Comparison of ENCODE assay signal across 14 cellular contexts in genomic region chr17:1270210-1271019, GRCh38. TPM values are rescaled to one million over a fixed set of nuclear protein-coding genes. Genes with fewer than 3 reads are reported as not detected.
DNase-seq lines count a peak whose midpoint lies in the region; ATAC-seq and TF ChIP-seq lines count a peak whose summit lies in the region.
"Had no signal": no experiment of that assay in that cellular context is flagged by ENCODE, and none has a peak within 500 bp of the region (broad histone marks: within the 10 kb centered on the region; RNA-seq: fewer than 3 reads in every experiment).

BHLHA9 (plus strand) TSS chr17:1270444; CDS start chr17:1270564, 120 bp downstream.

- intact Hi-C loops in dorsolateral prefrontal cortex (cut with DNase I) (loop anchor here (5.0 to 10.0 kb wide), 2 partner anchors 54 to 62 kb away; no protein-coding TSS in a partner anchor), gastrocnemius medialis (cut with DNase I; ENCODE audit: low total_unique reads) (no loop called here)

- ATAC-seq in HG03469 (IDR thresholded peaks at IDR 0.05; ENCODE audit: unreplicated experiment) (no peak), gastrocnemius medialis (no peak)
- ATAC-seq: Right ventricle myocardium inferior had no signal

- no peaks in the 10 kb centered on the region for H3K9me3 Mint-ChIP-seq in osteocyte (ENCODE audit: unreplicated experiment)

- no peaks in the 10 kb centered on the region for H3K9me2 ChIP-seq in Karpas-422 (replicated peaks; ENCODE audit: insufficient read depth, low read length)

- no peaks in the 10 kb centered on the region for H3K79me2 ChIP-seq in Karpas-422 (ENCODE audit: low read length)

- TF ChIP-seq CTCF in dorsolateral prefrontal cortex (IDR thresholded peaks at IDR 0.05 in 54 of 56, conservative IDR thresholded peaks at IDR 0.05 in 2 of 56; ENCODE audit: low read depth in 1 of 56, partially characterized antibody in 56 of 56) (no peak), osteocyte (IDR thresholded peaks at IDR 0.05) (no peak), gastrocnemius medialis (IDR thresholded peaks at IDR 0.05 in 4 of 5, conservative IDR thresholded peaks at IDR 0.05 in 1 of 5) (no peak)

- H2AFZ ChIP-seq in Karpas-422 (ENCODE audit: low read length): no peak within 1 kb of the TSS

- peak within 1 kb of the TSS; percentile 86 for H3K4me2 ChIP-seq in Karpas-422 (ENCODE audit: low read depth, low read length, poor library complexity, severe bottlenecking)

- in situ Hi-C loops in gastrocnemius medialis (cut with MboI; ENCODE audit: low sequenced_read_pairs in 4 of 4): loop anchor here (10.0 to 25.0 kb wide), 5 partner anchors 64 to 367 kb away; partner anchors contain the start of genes INPP5K (in 3 of the 4), RILP (in 2 of the 4), SCARF1 (in 2 of the 4) and SLC43A2 (in 2 of the 4)

- H3K4me3 Mint-ChIP-seq in osteocyte (ENCODE audit: unreplicated experiment): peak within 1 kb of the TSS; percentile 52

- no peaks in the 10 kb centered on the region for H3K9me3 ChIP-seq in Karpas-422 (ENCODE audit: low read length)
- H3K9me3 ChIP-seq in gastrocnemius medialis: no peaks in the 10 kb centered on the region
- H3K9me3 ChIP-seq: thoracic aorta had no signal

- no peaks in the 10 kb centered on the region for H3K27me3 ChIP-seq in Karpas-422 (ENCODE audit: low read length)
- peaks cover 0 to 40% (median 14%) of the 10 kb centered on the region in 45 donors for H3K27me3 ChIP-seq in dorsolateral prefrontal cortex
- peaks cover 12 to 20% (median 16%) of the 10 kb centered on the region in 3 donors for H3K27me3 ChIP-seq in gastrocnemius medialis

- H3K36me3 Mint-ChIP-seq in osteocyte (ENCODE audit: unreplicated experiment): no peaks in the 10 kb centered on the region

- H3K27ac ChIP-seq in Karpas-422 (ENCODE audit: low read length) (no peak within 1 kb of the TSS), dorsolateral prefrontal cortex (peak within 1 kb of the TSS in 11 of 59 donors; percentile 12 to 58 (median 34)), gastrocnemius medialis (no peak within 1 kb of the TSS)

- no peak within 1 kb of the TSS for H3K9ac ChIP-seq in Karpas-422 (ENCODE audit: low read length)

- peaks cover 3% of the 10 kb centered on the region for H3K27me3 Mint-ChIP-seq in osteocyte (ENCODE audit: unreplicated experiment)

- peaks cover 10% of the 10 kb centered on the region for H3K4me1 Mint-ChIP-seq in osteocyte (ENCODE audit: unreplicated experiment)

- no peak within 1 kb of the TSS for H3K4me3 ChIP-seq in Karpas-422 (ENCODE audit: low read length)
- H3K4me3 ChIP-seq in dorsolateral prefrontal cortex: peak within 1 kb of the TSS in 48 of 59 donors; percentile 7 to 64 (median 32)
- no peak within 1 kb of the TSS for H3K4me3 ChIP-seq in gastrocnemius medialis

- no peaks in the 10 kb centered on the region for H4K20me1 ChIP-seq in Karpas-422 (ENCODE audit: insufficient read depth, low read depth, low read length)

- H3K36me3 ChIP-seq in Karpas-422 (ENCODE audit: insufficient read depth, low read length) (no peaks in the 10 kb centered on the region), gastrocnemius medialis (no peaks in the 10 kb centered on the region)
- H3K36me3 ChIP-seq: thoracic aorta had no signal

- H3K4me1 ChIP-seq in Karpas-422 (ENCODE audit: low read length): peaks cover 15% of the 10 kb centered on the region
- H3K4me1 ChIP-seq in gastrocnemius medialis: peaks cover 0 to 6% of the 10 kb centered on the region in 2 donors

- DNase-seq in NCI-H146 (lab: John Stamatoyannopoulos, UW) (peak; percentile 28), NCI-H146 treated with DMSO at 0.1 percent for 48 hours (lab: John Stamatoyannopoulos, UW; ENCODE audit: unreplicated experiment) (no peak), Karpas-422 (no peak), dorsolateral prefrontal cortex (no peak), osteocyte (ENCODE audit: extremely low spot score, unreplicated experiment) (no peak), gastrocnemius medialis (no peak), NCI-H2227 (lab: John Stamatoyannopoulos, UW; ENCODE audit: unreplicated experiment) (no peak)
- DNase-seq: central memory CD4-positive, alpha-beta T cell; MV-4-11; NCI-H526 treated with DMSO at 0.1 percent for 48 hours had no signal

- TF ChIP-seq POLR2A in gastrocnemius medialis (IDR thresholded peaks at IDR 0.05): no peak

- H3K27ac Mint-ChIP-seq in osteocyte (ENCODE audit: unreplicated experiment): no peak within 1 kb of the TSS

RNA-seq across cellular contexts. Expression of gene BHLHA9, which starts in this region (rescaled TPM):
- total RNA-seq in Karpas-422 (2014; rRNA removed; shearing (Covaris generic); ENCODE audit: low replicate concordance): not detected in 2 replicates
- total RNA-seq in dorsolateral prefrontal cortex: 1 to 10 TPM in 88 of 120 experiments, under 1 TPM in 28, not detected in 4; 0.52 to 3.5 (median 1.5) TPM
- total RNA-seq in osteocyte: not detected in 2 replicates
- total RNA-seq in gastrocnemius medialis: not detected
- total RNA-seq: myocyte, Right ventricle myocardium inferior, thoracic aorta had no signal

Comparison
In these comparisons a context has a peak if more than half of its experiments do, and no peak if none do; other contexts are left out.
1. H3K4me3 ChIP-seq: peak in dorsolateral prefrontal cortex (48 of 59); none in Karpas-422 (single experiment) and gastrocnemius medialis (0 of 4).